ENCODE assay signal across 7 cellular contexts in genomic region chr7:102673447-102674067, GRCh38. TPM values are rescaled to one million over a fixed set of nuclear protein-coding genes. Genes with fewer than 3 reads are reported as not detected.
"Had no signal": no experiment of that assay in that cellular context is flagged by ENCODE, and none has a peak within 500 bp of the region (broad histone marks: within the 10 kb centered on the region; RNA-seq: fewer than 3 reads in every experiment).

No MANE protein-coding gene starts in this region.

RNA-seq across cellular contexts. Expression of gene SPDYE2B, which starts 23.4 kb away (rescaled TPM):
- total RNA-seq: K562, M059J, PC-3, Peyer's patch, Right ventricle myocardium superior, SJSA1 had no signal
- polyA plus RNA-seq: K562, SK-N-SH had no signal
